Comparison of ENCODE assay signal across 8 cellular contexts in the genomic region with DNA sequence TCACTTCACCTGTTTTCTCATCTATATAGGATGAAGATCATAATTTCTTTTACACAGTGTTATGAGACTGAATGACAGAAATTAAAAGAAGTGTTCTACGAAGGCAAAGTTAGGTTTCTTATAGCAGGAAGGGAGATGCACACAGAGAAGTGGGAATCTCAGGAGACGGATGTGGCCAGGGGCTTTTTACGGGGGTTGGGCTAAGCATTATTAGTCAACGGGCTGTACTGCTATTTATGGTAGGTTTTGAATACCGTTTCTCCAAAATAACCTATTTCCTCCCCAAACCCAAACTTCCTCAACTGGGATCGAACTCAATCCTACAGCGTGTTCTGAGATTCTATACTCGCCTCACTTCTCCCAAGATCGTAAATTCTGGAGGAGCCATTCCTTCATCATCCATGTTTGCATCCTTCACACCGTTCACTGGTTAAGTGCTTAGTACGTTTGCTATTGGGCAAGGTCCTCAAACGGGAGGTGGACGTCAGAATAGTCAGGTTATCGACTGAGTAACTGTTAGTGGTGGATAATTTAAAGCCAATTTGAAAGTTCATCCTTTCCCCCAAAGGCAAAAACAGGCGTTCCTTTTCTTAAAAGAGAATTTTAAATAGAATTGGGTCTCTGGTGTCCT. TPM values are rescaled to one million over a fixed set of nuclear protein-coding genes. Genes with fewer than 3 reads are reported as not detected.
A peak's percentile ranks its signal among the peaks of the same experiment; 100 is the strongest.
DNase-seq lines count a peak whose midpoint lies in the region; ATAC-seq and TF ChIP-seq lines count a peak whose summit lies in the region.

No MANE protein-coding gene starts in this region.

- no peak overlapping the region for H3K27ac ChIP-seq in CD4-positive, alpha-beta T cell (ENCODE audit: low read depth, low read length)

- no peak for TF ChIP-seq CTCF in CD4-positive, alpha-beta T cell (IDR thresholded peaks at IDR 0.05)
- no peak for TF ChIP-seq CTCF in MCF 10A (IDR thresholded peaks at IDR 0.05; ENCODE audit: unreplicated experiment)

- CTCF ChIA-PET in CD4-positive, alpha-beta T cell (lab: Charles Lee): interaction anchor here (1.9 to 3.5 kb wide), 4 partner anchors 12 to 916 kb away, joined by 4 to 20 read pairs (median 18); no protein-coding TSS in a partner anchor
- CTCF ChIA-PET in MCF 10A (lab: Yijun Ruan, JAX): interaction anchor here (0.6 kb wide), 1 partner anchor 216 kb away, joined by 7 read pairs; no protein-coding TSS in a partner anchor

- H3K27ac Mint-ChIP-seq in CD4-positive, alpha-beta T cell: peak overlapping the region; percentile 75
- H3K27ac Mint-ChIP-seq in MCF 10A (ENCODE audit: low read depth, unreplicated experiment): no peak overlapping the region
- H3K27ac Mint-ChIP-seq in memory B cell: peak overlapping the region; percentile 71

- no peaks in the 10 kb centered on the region for H3K9me3 Mint-ChIP-seq in CD4-positive, alpha-beta T cell
- H3K9me3 Mint-ChIP-seq in MCF 10A (ENCODE audit: unreplicated experiment) (no peaks in the 10 kb centered on the region), memory B cell (no peaks in the 10 kb centered on the region)

- no peak for DNase-seq in CD4-positive, alpha-beta T cell
- no peak for DNase-seq in MG63
- no peak for DNase-seq in MCF 10A (ENCODE audit: unreplicated experiment)
- no peak for DNase-seq in memory B cell (ENCODE audit: low spot score in 2 of 2)
- no peak for DNase-seq in NCI-H1417 (lab: John Stamatoyannopoulos, UW)
- no peak for DNase-seq in mesenteric fat pad (ENCODE audit: low spot score)
- DNase-seq in NCI-H128 (lab: John Stamatoyannopoulos, UW; ENCODE audit: unreplicated experiment): no peak

- peak overlapping the region; percentile 90 for H3K4me3 Mint-ChIP-seq in CD4-positive, alpha-beta T cell
- H3K4me3 Mint-ChIP-seq in MCF 10A (ENCODE audit: unreplicated experiment): peak overlapping the region; percentile 89
- H3K4me3 Mint-ChIP-seq in memory B cell: peak overlapping the region; percentile 77

- POLR2A ChIA-PET in CD4-positive, alpha-beta T cell (lab: Charles Lee): interaction anchor here (0.5 to 4.1 kb wide), 11 partner anchors 19 to 914 kb away, joined by 3 to 232 read pairs (median 4); a partner anchor contains a TSS
- POLR2A ChIA-PET in MCF 10A (lab: Yijun Ruan, JAX): interaction anchor here (0.6 to 11.1 kb wide), 8 partner anchors 8 to 916 kb away, joined by 3 to 201 read pairs (median 30); a partner anchor contains a TSS

- H3K36me3 Mint-ChIP-seq in CD4-positive, alpha-beta T cell (ENCODE audit: low read depth): peaks cover 43% of the 10 kb centered on the region
- peaks cover 40% of the 10 kb centered on the region for H3K36me3 Mint-ChIP-seq in MCF 10A (ENCODE audit: insufficient read depth, unreplicated experiment)
- peaks cover 13% of the 10 kb centered on the region for H3K36me3 Mint-ChIP-seq in memory B cell

- no peak for ATAC-seq in CD4-positive, alpha-beta T cell (ENCODE audit: poor library complexity)
- ATAC-seq in memory B cell (ENCODE audit: low read depth) (no peak), HG02759 (IDR thresholded peaks at IDR 0.05; ENCODE audit: unreplicated experiment) (no peak)

- no peaks in the 10 kb centered on the region for H3K27me3 ChIP-seq in CD4-positive, alpha-beta T cell (ENCODE audit: control insufficient read depth, insufficient read depth, low read length)
- H3K27me3 ChIP-seq in MG63: no peaks in the 10 kb centered on the region

- no peaks in the 10 kb centered on the region for H3K9me3 ChIP-seq in CD4-positive, alpha-beta T cell (ENCODE audit: control insufficient read depth, low read length)
- H3K9me3 ChIP-seq in MG63: no peaks in the 10 kb centered on the region

- peaks cover 35% of the 10 kb centered on the region for H3K36me3 ChIP-seq in MG63

- H3K4me3 ChIP-seq in MG63: peak overlapping the region; percentile 95

- TSS peak; percentile 56 for BruUV-seq in MCF 10A (replicated peaks; lab: Mats Ljungman, UMichigan)

- no peaks in the 10 kb centered on the region for H3K27me3 Mint-ChIP-seq in CD4-positive, alpha-beta T cell
- H3K27me3 Mint-ChIP-seq in MCF 10A (ENCODE audit: insufficient read depth, unreplicated experiment) (no peaks in the 10 kb centered on the region), memory B cell (no peaks in the 10 kb centered on the region)

- intact Hi-C loops in CD4-positive, alpha-beta T cell (cut with DNase I, micrococcal nuclease): loop anchor here (2.0 to 10.0 kb wide), 6 partner anchors 85 to 1459 kb away; a partner anchor contains a TSS
- intact Hi-C loops in MCF 10A (cut with micrococcal nuclease): loop anchor here (2.0 to 5.0 kb wide), 2 partner anchors 537 to 917 kb away; no protein-coding TSS in a partner anchor

- H3K4me1 Mint-ChIP-seq in CD4-positive, alpha-beta T cell (ENCODE audit: low read depth): peaks cover 42% of the 10 kb centered on the region
- H3K4me1 Mint-ChIP-seq in MCF 10A (ENCODE audit: insufficient read depth, unreplicated experiment) (peaks cover 20% of the 10 kb centered on the region), memory B cell (peaks cover 26% of the 10 kb centered on the region)

RNA-seq across cellular contexts. Expression of a gene that starts 1.2 kb away (rescaled TPM):
- 10 to 100 TPM; 32.5 to 32.9 TPM for total RNA-seq in CD4-positive, alpha-beta T cell
- 13.1 and 16.9 TPM in 2 replicates for total RNA-seq in MG63 (2014; rRNA removed; shearing (Covaris generic); ENCODE audit: low replicate concordance)
- total RNA-seq in MCF 10A (2022) (17.5 and 19.0 TPM in 2 replicates), mesenteric fat pad (17.4 TPM)

RNA-seq across cellular contexts. Expression of a gene that starts 19.6 kb away (rescaled TPM):
- under 1 TPM; 0.27 to 0.70 TPM for total RNA-seq in CD4-positive, alpha-beta T cell
- total RNA-seq in MG63 (2014; rRNA removed; shearing (Covaris generic); ENCODE audit: low replicate concordance): 5.6 TPM in 1 of 2 replicates, not detected in the other
- total RNA-seq in MCF 10A (2022) (0.28 and 0.49 TPM in 2 replicates), mesenteric fat pad (0.67 TPM)

RNA-seq across cellular contexts. Expression of a gene that starts 59.5 kb away (rescaled TPM):
- total RNA-seq in CD4-positive, alpha-beta T cell: 1 to 10 TPM; 1.1 to 1.5 TPM
- 14.8 and 28.1 TPM in 2 replicates for total RNA-seq in MG63 (2014; rRNA removed; shearing (Covaris generic); ENCODE audit: low replicate concordance)
- total RNA-seq in MCF 10A (2022): 15.1 and 19.5 TPM in 2 replicates
- total RNA-seq in mesenteric fat pad: 6.4 TPM
